ENCODE assay signal across 9 cellular contexts in the genomic region with DNA sequence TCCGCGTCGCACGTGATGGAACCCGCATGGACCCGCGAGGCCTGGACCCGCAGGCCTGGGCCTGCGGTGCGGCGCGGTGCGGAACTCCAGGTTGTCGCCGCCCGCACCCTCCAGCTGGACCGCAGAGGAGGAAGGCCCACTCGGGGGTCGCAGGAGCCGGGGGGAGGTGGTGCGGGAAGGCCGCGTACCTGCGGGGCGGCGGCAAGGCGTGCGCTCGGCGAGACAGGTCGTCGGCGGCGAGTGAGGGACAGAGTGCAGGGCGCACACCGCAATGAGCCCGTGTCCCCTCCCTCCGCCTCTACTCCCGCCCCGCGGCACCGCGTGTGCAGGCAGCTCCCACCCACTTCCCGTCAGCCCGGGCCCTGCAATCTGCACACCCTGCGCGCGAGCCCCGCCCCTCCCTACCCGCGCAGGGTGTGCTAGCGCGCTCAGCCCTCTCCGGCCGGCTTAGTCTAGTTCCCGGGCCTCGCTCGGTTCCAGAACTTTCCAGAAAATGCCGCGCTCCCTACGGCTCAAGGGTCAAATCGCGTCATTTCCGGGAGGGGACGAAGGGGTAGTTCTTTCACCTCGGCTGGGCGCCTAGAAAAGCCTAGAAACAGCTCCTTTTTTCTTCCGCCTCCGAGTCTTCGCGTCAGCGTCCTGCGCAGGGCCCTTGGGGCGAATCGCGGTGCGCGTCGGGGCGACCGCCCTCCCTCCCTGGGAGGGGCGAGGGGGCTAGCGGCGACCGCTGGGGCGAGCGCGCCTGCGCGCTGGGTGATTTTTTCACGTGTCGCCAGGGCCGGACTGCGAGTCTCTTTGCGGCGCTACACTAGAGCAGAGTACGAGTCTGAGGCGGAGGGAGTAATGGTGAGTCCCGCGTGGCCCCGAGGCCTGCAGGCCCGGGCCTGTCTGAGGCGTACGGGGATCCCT. TPM values are rescaled to one million over a fixed set of nuclear protein-coding genes. Genes with fewer than 3 reads are reported as not detected.
DNase-seq lines count a peak whose midpoint lies in the region; ATAC-seq, FAIRE-seq and TF ChIP-seq lines count a peak whose summit lies in the region.
"Had no signal": no experiment of that assay in that cellular context is flagged by ENCODE, and none has a peak within 500 bp of the region (broad histone marks: within the 10 kb centered on the region; RNA-seq: fewer than 3 reads in every experiment).

HSPD1 (minus strand) TSS at position 247 of the 909 bp plus-strand sequence. CDS start 992 bp downstream, outside the sequence.
HSPE1 (plus strand) TSS at position 786 of the 909 bp plus-strand sequence; CDS start at position 844, 58 bp downstream.

- no peaks in the 10 kb centered on the region for H3K9me3 ChIP-seq in kidney (ENCODE audit: control insufficient read depth in 1 of 2, low read length in 2 of 2)

- intact Hi-C loops in kidney (cut with DNase I) = no loop called here

- peak; percentile 96 for TF ChIP-seq POLR2A in GM19099 (IDR thresholded peaks at IDR 0.05; ENCODE audit: extremely low read depth, insufficient read length, low read depth)

- H3K9ac ChIP-seq in kidney (ENCODE audit: low read length in 2 of 2) = peak within 1 kb of the TSS; percentile 95 to 96

- peaks cover 2 to 14% of the 10 kb centered on the region in 2 donors for H3K4me1 ChIP-seq in kidney (ENCODE audit: control insufficient read depth in 1 of 2, insufficient read depth in 1 of 2, low read depth in 1 of 2, low read length in 2 of 2)

- peak; percentile 87 for ATAC-seq in HG03432 (IDR thresholded peaks at IDR 0.05; ENCODE audit: unreplicated experiment)

- peaks cover 13 to 44% of the 10 kb centered on the region in 2 donors for H3K36me3 ChIP-seq in kidney (ENCODE audit: control insufficient read depth in 1 of 2, insufficient read depth in 2 of 2, low read length in 2 of 2)

- H3K27ac ChIP-seq in kidney (ENCODE audit: low read depth in 2 of 2, low read length in 2 of 2) = peak within 1 kb of the TSS; percentile 99 to 100

- DNase-seq in AG20443 (ENCODE audit: low spot score) (peak; percentile 98), NCI-H510A (lab: John Stamatoyannopoulos, UW) (peak; percentile 98), cerebellum (ENCODE audit: low spot score) (peak; percentile 99), kidney (peak; percentile 100)
- DNase-seq in activated CD4-positive, alpha-beta T cell treated with anti-CD3 and anti-CD28 coated beads for 1 hour = peak; percentile 95
- peak; percentile 99 for DNase-seq in stimulated activated CD4-positive, alpha-beta T cell treated with anti-CD3 and anti-CD28 coated beads, Interleukin-15, amount 100 ng/mL, for 24 hours

- H3K4me3 ChIP-seq in kidney (ENCODE audit: low read length in 2 of 2) = peak within 1 kb of the TSS; percentile 75 to 98

- peak; percentile 82 for FAIRE-seq in kidney (lab: Jason Lieb, UNC)
- FAIRE-seq: islet of Langerhans had no signal

- peak; percentile 63 for TF ChIP-seq CTCF in kidney (IDR thresholded peaks at IDR 0.05; ENCODE audit: borderline replicate concordance, extremely low read depth, insufficient read depth)

RNA-seq across cellular contexts. Expression of gene HSPD1, which starts in this region (rescaled TPM):
- total RNA-seq in cerebellum = 161 TPM
- 157 TPM for total RNA-seq in kidney
- 390 TPM for polyA plus RNA-seq in kidney (ENCODE audit: insufficient read depth, low read depth, low replicate concordance)

RNA-seq across cellular contexts. Expression of gene HSPE1, which starts in this region (rescaled TPM):
- total RNA-seq in cerebellum (54.3 TPM), kidney (78.1 TPM)
- polyA plus RNA-seq in kidney (ENCODE audit: insufficient read depth, low read depth, low replicate concordance) = 427 TPM

Comparison
In these comparisons a context has a peak if more than half of its experiments do, and no peak if none do; other contexts are left out.
1. Peak in every context shown above with its lines: DNase-seq, ATAC-seq, H3K4me3 ChIP-seq and H3K27ac ChIP-seq.